8 cellular contexts compared by ENCODE assay signal in genomic region chr13:51453308-51453958, GRCh38. TPM values are rescaled to one million over a fixed set of nuclear protein-coding genes. Genes with fewer than 3 reads are reported as not detected.
DNase-seq lines count a peak whose midpoint lies in the region; ATAC-seq and TF ChIP-seq lines count a peak whose summit lies in the region.

No MANE protein-coding gene starts in this region.

- intact Hi-C loops in colonic mucosa (cut with DNase I), result no loop called here

- WGBS in lung, 2 donors, result 0% methylated on average over 59 to 62 of the region's 62 CpGs

- H3K9me3 ChIP-seq in colonic mucosa (no peaks in the 10 kb centered on the region), lung (ENCODE audit: control insufficient read depth in 2 of 2, insufficient read depth in 1 of 2, low read length in 1 of 2) (peaks cover 0 to 7% of the 10 kb centered on the region in 2 donors)

- TF ChIP-seq CTCF in colonic mucosa (IDR thresholded peaks at IDR 0.05) (no peak), lung (IDR thresholded peaks at IDR 0.05; ENCODE audit: control extremely low read depth, extremely low read depth) (no peak)

- DNase-seq in DMS 273 (lab: John Stamatoyannopoulos, UW; ENCODE audit: unreplicated experiment), result peak; percentile 85
- DNase-seq in DMS 273 treated with DMSO at 0.1 percent for 48 hours (lab: John Stamatoyannopoulos, UW), result no peak
- DNase-seq in NCI-H1105 treated with DMSO at 0.1 percent for 48 hours (lab: John Stamatoyannopoulos, UW), result peak; percentile 59
- DNase-seq in activated CD4-positive, alpha-beta T cell treated with anti-CD3 and anti-CD28 coated beads for 1 hour, result peak; percentile 76
- DNase-seq in colonic mucosa, result peak; percentile 87
- DNase-seq in lung (ENCODE audit: low spot score), result peak; percentile 79
- peak; percentile 64 to 77 (median 68) for DNase-seq in stimulated activated CD4-positive, alpha-beta T cell treated with anti-CD3 and anti-CD28 coated beads, TNF-alpha, amount 100 ng/mL, for 24 hours (ENCODE audit: low read depth in 3 of 3)

- ATAC-seq in HG02642 (IDR thresholded peaks at IDR 0.05; ENCODE audit: poor library complexity, unreplicated experiment) (peak; percentile 44), lung (ENCODE audit: insufficient read depth, low FRiP score) (peak; percentile 73)

- peak overlapping the region; percentile 76 to 91 for H3K9ac ChIP-seq in colonic mucosa (ENCODE audit: low read depth in 2 of 2, low read length in 2 of 2)

- H3K36me3 ChIP-seq in colonic mucosa (peaks cover 7% of the 10 kb centered on the region), lung (ENCODE audit: control insufficient read depth in 2 of 2, insufficient read depth in 2 of 2, low read length in 2 of 2) (peaks cover 0 to 9% of the 10 kb centered on the region in 2 donors)

- H3K27me3 ChIP-seq in colonic mucosa (no peaks in the 10 kb centered on the region), lung (ENCODE audit: control insufficient read depth, insufficient read depth) (no peaks in the 10 kb centered on the region)

- peak overlapping the region; percentile 97 for H3K27ac ChIP-seq in colonic mucosa
- H3K27ac ChIP-seq in lung (ENCODE audit: low read depth in 1 of 2, low read length in 1 of 2), result peak overlapping the region; percentile 95 to 96

- peaks cover 8% of the 10 kb centered on the region for H3K4me1 ChIP-seq in colonic mucosa
- peaks cover 0 to 3% of the 10 kb centered on the region in 2 donors for H3K4me1 ChIP-seq in lung (ENCODE audit: control insufficient read depth in 2 of 2, insufficient read depth in 2 of 2, low read length in 2 of 2)

- H3K4me3 ChIP-seq in colonic mucosa (peak overlapping the region; percentile 63), lung (peak overlapping the region; percentile 62)

RNA-seq across cellular contexts. Expression of gene INTS6, which starts 0.6 kb away (rescaled TPM):
- total RNA-seq in colonic mucosa, result 10 to 100 TPM; 30.8 to 32.3 TPM
- total RNA-seq in lung, result 10 to 100 TPM; 31.7 to 57.7 TPM
- 10 to 100 TPM in 1 of 2 donors, 1 to 10 TPM in 1; 9.5 to 10.4 TPM for polyA plus RNA-seq in lung
